Comparison of ENCODE assay signal across 1 cellular context in genomic region chr7:150461520-150461919, GRCh38.
TF ChIP-seq lines count a peak whose summit lies in the region.

No MANE protein-coding gene starts in this region.

TF ChIP-seq in GM12891, 5 proteins besides CTCF, POLR2A, EP300 and RAD21 (continued from another document):
- TF ChIP-seq PAX5 (IDR thresholded peaks at IDR 0.05; ENCODE audit: insufficient read depth, low read length, severe bottlenecking): no peak
